ENCODE assay signal across 3 cellular contexts in genomic region chr4:155054042-155054441, GRCh38.
A peak's percentile ranks its signal among the peaks of the same experiment; 100 is the strongest.
DNase-seq lines count a peak whose midpoint lies in the region; ATAC-seq and TF ChIP-seq lines count a peak whose summit lies in the region.
"Not testable (repeated sequence)": the region's sequence is repeated elsewhere in the genome, so short reads cannot be mapped to it uniquely, and the experiment has no call there.

No MANE protein-coding gene starts in this region.

- H3K4me3 ChIP-seq in fibroblast of mammary gland (ENCODE audit: control insufficient read depth, low read depth, low read length) = not testable (repeated sequence)

- not testable (repeated sequence) for ATAC-seq in SK-N-SH treated with all-trans-retinoic acid at 6 μM for 48 hours

- DNase-seq in ELR (ENCODE audit: low read depth) = peak; percentile 9
- peak; percentile 13 for DNase-seq in fibroblast of mammary gland (ENCODE audit: low read depth)

- TF ChIP-seq CTCF in fibroblast of mammary gland (conservative IDR thresholded peaks at IDR 0.05; ENCODE audit: control insufficient read depth, insufficient read depth, low read depth, low read length) = not testable (repeated sequence)

TF ChIP-seq in SK-N-SH treated with all-trans-retinoic acid at 6 μM for 48 hours, 23 proteins besides CTCF, POLR2A, EP300 and RAD21:
- TF ChIP-seq ZNF8 (CRISPR knock-in tag; IDR thresholded peaks at IDR 0.05) = peak; percentile 94
